ENCODE assay signal across 11 cellular contexts in the genomic region with DNA sequence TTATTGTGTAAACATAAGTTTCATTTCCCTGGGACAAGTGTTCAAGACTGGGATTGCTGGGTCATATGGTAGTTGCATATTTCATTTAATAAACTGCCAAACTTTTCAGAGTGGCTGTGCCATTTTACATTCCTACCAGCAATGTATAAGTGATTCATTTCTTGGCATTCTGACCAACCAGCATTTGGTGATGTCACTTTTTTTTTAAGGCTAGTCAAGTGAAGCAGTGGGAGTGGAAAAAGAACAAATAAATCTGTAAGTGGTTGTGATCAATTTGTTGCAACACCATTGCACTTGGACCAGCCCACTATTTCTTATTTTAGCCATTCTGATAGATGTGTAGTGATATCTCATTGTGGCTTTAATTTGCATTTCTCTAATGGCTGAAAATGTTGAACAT. TPM values are rescaled to one million over a fixed set of nuclear protein-coding genes. Genes with fewer than 3 reads are reported as not detected.
DNase-seq lines count a peak whose midpoint lies in the region; ATAC-seq and TF ChIP-seq lines count a peak whose summit lies in the region.
"Had no signal": no experiment of that assay in that cellular context is flagged by ENCODE, and none has a peak within 500 bp of the region (broad histone marks: within the 10 kb centered on the region; RNA-seq: fewer than 3 reads in every experiment).

No MANE protein-coding gene starts in this region.

- H4K20me1 ChIP-seq in SK-N-SH (ENCODE audit: insufficient read depth) = no peaks in the 10 kb centered on the region

- no peak overlapping the region for H3K4me3 Mint-ChIP-seq in HFFc6

- peak overlapping the region in 1 of 2 experiments; percentile 45; a peak in 2 of 4 replicates for H3K27ac ChIP-seq in SK-N-SH (ENCODE audit: low read depth in 2 of 2, low read length in 1 of 2)
- no peak overlapping the region for H3K27ac ChIP-seq in left ventricle myocardium inferior (replicated peaks)
- H3K27ac ChIP-seq: SK-N-MC had no signal

- no peaks in the 10 kb centered on the region for H3K27me3 ChIP-seq in SK-N-SH (ENCODE audit: insufficient read depth)
- H3K27me3 ChIP-seq in left ventricle myocardium inferior (ENCODE audit: low read depth) = no peaks in the 10 kb centered on the region

- intact Hi-C loops in left ventricle myocardium inferior (cut with micrococcal nuclease) (no loop called here), left colon (cut with DNase I, micrococcal nuclease) (no loop called here)

- CTCF ChIA-PET in SK-N-SH (lab: Yijun Ruan, JAX) = no interaction called here

- H3K4me2 ChIP-seq in SK-N-SH = no peak overlapping the region

- H3K4me1 ChIP-seq in SK-N-SH (ENCODE audit: control insufficient read depth in 1 of 2, insufficient read depth in 2 of 2, low read depth in 1 of 2, low read length in 1 of 2) (peaks cover 7 to 11% of the 10 kb centered on the region in 2 experiments; a peak in 3 of 4 replicates), left ventricle myocardium inferior (peaks cover 16% of the 10 kb centered on the region)

- TF ChIP-seq RAD21 in SK-N-SH (IDR thresholded peaks at IDR 0.05; ENCODE audit: low read length) = no peak

- H2AFZ ChIP-seq in SK-N-SH (ENCODE audit: low read depth) = no peak overlapping the region

- H3K36me3 ChIP-seq in SK-N-SH (replicated peaks in 1 of 2; ENCODE audit: control insufficient read depth in 1 of 2, insufficient read depth in 2 of 2, low read length in 1 of 2) (peaks cover 12 to 24% of the 10 kb centered on the region in 2 experiments), left ventricle myocardium inferior (peaks cover 25% of the 10 kb centered on the region)

- no peaks in the 10 kb centered on the region for H3K9me3 Mint-ChIP-seq in HFFc6

- peaks cover 11% of the 10 kb centered on the region for H3K36me3 Mint-ChIP-seq in HFFc6 (ENCODE audit: low read depth)

- POLR2A ChIA-PET in SK-N-SH (lab: Yijun Ruan, JAX) = no interaction called here

- peak; percentile 27 for TF ChIP-seq CTCF in HFFc6 (IDR thresholded peaks at IDR 0.05)
- TF ChIP-seq CTCF in SK-N-SH (IDR thresholded peaks at IDR 0.05) = peak; percentile 28
- TF ChIP-seq CTCF in left ventricle myocardium inferior (IDR thresholded peaks at IDR 0.05; ENCODE audit: borderline replicate concordance) = no peak

- ATAC-seq in GM21576 (IDR thresholded peaks at IDR 0.05; ENCODE audit: unreplicated experiment) (no peak), left colon (no peak), GM21786 (IDR thresholded peaks at IDR 0.05; ENCODE audit: unreplicated experiment) (no peak)

- DNase-seq in A172 (ENCODE audit: low spot score) (peak; percentile 87), HFFc6 (peak; percentile 90), SK-N-SH (no peak), fibroblast of peridontal ligament (ENCODE audit: extremely low read depth) (peak; percentile 99), left ventricle myocardium inferior (no peak), left colon (no peak)
- DNase-seq: activated CD8-positive, alpha-beta memory T cell treated with anti-CD3 and anti-CD28 coated beads, Interleukin-2, amount 50 U/mL, for 4 hours; NCI-H2081 treated with DMSO at 0.1 percent for 48 hours had no signal

- H3K79me2 ChIP-seq in SK-N-SH (ENCODE audit: insufficient read depth) = no peaks in the 10 kb centered on the region

- peaks cover 2% of the 10 kb centered on the region for H3K27me3 Mint-ChIP-seq in HFFc6 (ENCODE audit: insufficient read depth)

- no peak overlapping the region for H3K9ac ChIP-seq in SK-N-SH

- H3K4me3 ChIP-seq in SK-N-SH (ENCODE audit: low read depth in 2 of 2, low read length in 1 of 2) = no peak overlapping the region
- no peak overlapping the region for H3K4me3 ChIP-seq in left ventricle myocardium inferior
- H3K4me3 ChIP-seq: SK-N-MC had no signal

- peaks cover 38% of the 10 kb centered on the region for H3F3A ChIP-seq in SK-N-SH (replicated peaks; ENCODE audit: insufficient read depth)

- H3K27ac Mint-ChIP-seq in HFFc6 = peak overlapping the region; percentile 36

- H3K4me1 Mint-ChIP-seq in HFFc6 (ENCODE audit: low read depth) = peaks cover 52% of the 10 kb centered on the region

- TF ChIP-seq EP300 in SK-N-SH (IDR thresholded peaks at IDR 0.05; ENCODE audit: borderline replicate concordance in 1 of 2, low read depth in 1 of 2, low read length in 1 of 2) = no peak

- H3K9me3 ChIP-seq in SK-N-SH (no peaks in the 10 kb centered on the region), left ventricle myocardium inferior (replicated peaks) (no peaks in the 10 kb centered on the region)

- H3K9me2 ChIP-seq in SK-N-SH = no peaks in the 10 kb centered on the region

TF ChIP-seq in SK-N-SH, 30 proteins besides CTCF, POLR2A, EP300 and RAD21 (continues in another document):
- TF ChIP-seq, protein P1, sequence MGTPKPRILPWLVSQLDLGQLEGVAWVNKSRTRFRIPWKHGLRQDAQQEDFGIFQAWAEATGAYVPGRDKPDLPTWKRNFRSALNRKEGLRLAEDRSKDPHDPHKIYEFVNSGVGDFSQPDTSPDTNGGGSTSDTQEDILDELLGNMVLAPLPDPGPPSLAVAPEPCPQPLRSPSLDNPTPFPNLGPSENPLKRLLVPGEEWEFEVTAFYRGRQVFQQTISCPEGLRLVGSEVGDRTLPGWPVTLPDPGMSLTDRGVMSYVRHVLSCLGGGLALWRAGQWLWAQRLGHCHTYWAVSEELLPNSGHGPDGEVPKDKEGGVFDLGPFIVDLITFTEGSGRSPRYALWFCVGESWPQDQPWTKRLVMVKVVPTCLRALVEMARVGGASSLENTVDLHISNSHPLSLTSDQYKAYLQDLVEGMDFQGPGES (IDR thresholded peaks at IDR 0.05; ENCODE audit: low read depth, low read length) = no peak
- TF ChIP-seq, protein P2, sequence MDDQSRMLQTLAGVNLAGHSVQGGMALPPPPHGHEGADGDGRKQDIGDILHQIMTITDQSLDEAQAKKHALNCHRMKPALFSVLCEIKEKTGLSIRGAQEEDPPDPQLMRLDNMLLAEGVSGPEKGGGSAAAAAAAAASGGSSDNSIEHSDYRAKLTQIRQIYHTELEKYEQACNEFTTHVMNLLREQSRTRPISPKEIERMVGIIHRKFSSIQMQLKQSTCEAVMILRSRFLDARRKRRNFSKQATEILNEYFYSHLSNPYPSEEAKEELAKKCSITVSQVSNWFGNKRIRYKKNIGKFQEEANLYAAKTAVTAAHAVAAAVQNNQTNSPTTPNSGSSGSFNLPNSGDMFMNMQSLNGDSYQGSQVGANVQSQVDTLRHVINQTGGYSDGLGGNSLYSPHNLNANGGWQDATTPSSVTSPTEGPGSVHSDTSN (IDR thresholded peaks at IDR 0.05) = peak; percentile 51; the same call in 1 of the 2 replicates
- TF ChIP-seq, protein P3, sequence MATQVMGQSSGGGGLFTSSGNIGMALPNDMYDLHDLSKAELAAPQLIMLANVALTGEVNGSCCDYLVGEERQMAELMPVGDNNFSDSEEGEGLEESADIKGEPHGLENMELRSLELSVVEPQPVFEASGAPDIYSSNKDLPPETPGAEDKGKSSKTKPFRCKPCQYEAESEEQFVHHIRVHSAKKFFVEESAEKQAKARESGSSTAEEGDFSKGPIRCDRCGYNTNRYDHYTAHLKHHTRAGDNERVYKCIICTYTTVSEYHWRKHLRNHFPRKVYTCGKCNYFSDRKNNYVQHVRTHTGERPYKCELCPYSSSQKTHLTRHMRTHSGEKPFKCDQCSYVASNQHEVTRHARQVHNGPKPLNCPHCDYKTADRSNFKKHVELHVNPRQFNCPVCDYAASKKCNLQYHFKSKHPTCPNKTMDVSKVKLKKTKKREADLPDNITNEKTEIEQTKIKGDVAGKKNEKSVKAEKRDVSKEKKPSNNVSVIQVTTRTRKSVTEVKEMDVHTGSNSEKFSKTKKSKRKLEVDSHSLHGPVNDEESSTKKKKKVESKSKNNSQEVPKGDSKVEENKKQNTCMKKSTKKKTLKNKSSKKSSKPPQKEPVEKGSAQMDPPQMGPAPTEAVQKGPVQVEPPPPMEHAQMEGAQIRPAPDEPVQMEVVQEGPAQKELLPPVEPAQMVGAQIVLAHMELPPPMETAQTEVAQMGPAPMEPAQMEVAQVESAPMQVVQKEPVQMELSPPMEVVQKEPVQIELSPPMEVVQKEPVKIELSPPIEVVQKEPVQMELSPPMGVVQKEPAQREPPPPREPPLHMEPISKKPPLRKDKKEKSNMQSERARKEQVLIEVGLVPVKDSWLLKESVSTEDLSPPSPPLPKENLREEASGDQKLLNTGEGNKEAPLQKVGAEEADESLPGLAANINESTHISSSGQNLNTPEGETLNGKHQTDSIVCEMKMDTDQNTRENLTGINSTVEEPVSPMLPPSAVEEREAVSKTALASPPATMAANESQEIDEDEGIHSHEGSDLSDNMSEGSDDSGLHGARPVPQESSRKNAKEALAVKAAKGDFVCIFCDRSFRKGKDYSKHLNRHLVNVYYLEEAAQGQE (IDR thresholded peaks at IDR 0.05; ENCODE audit: low read depth, low read length) = no peak
- no peak for TF ChIP-seq FOXM1 (IDR thresholded peaks at IDR 0.05; ENCODE audit: low read depth)
- no peak for TF ChIP-seq TEAD4 (IDR thresholded peaks at IDR 0.05; ENCODE audit: borderline replicate concordance, insufficient read depth)
- no peak for TF ChIP-seq SIN3A (IDR thresholded peaks at IDR 0.05; ENCODE audit: borderline replicate concordance, low read depth, low read length)
- TF ChIP-seq JUND (IDR thresholded peaks at IDR 0.05) = peak; percentile 69
- TF ChIP-seq RFX5 (IDR thresholded peaks at IDR 0.05; ENCODE audit: low read length) = no peak
- TF ChIP-seq, protein P4, sequence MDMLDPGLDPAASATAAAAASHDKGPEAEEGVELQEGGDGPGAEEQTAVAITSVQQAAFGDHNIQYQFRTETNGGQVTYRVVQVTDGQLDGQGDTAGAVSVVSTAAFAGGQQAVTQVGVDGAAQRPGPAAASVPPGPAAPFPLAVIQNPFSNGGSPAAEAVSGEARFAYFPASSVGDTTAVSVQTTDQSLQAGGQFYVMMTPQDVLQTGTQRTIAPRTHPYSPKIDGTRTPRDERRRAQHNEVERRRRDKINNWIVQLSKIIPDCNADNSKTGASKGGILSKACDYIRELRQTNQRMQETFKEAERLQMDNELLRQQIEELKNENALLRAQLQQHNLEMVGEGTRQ (IDR thresholded peaks at IDR 0.05; ENCODE audit: borderline replicate concordance, low read depth, low read length) = no peak

RNA-seq across cellular contexts. Expression of a gene that starts 5.1 kb away (rescaled TPM):
- total RNA-seq in A172 (2014; rRNA removed; shearing (Covaris generic)) = 19.9 and 23.5 TPM in 2 replicates
- total RNA-seq in HFFc6 (2021; fragmentation: NEBNext Ultra II Directional; extraction: Animal tissue kit (Norgen Biotek cat#: 25700)) = 10 to 100 TPM; 26.9 to 43.2 (median 32.6) TPM
- 29.9 and 55.9 TPM in 2 replicates for polyA plus RNA-seq in SK-N-SH (2012; rRNA removed)
- 26.1 and 41.4 TPM in 2 replicates for polyA plus RNA-seq in SK-N-SH (2012; cell fraction: cytosol; rRNA removed)
- polyA plus RNA-seq in SK-N-SH (2012; cell fraction: nucleus; rRNA removed) = 29.5 and 43.9 TPM in 2 replicates
- 19.2 TPM for total RNA-seq in left ventricle myocardium inferior
- total RNA-seq in left colon = 10 to 100 TPM; 30.7 to 32.2 TPM

RNA-seq across cellular contexts. Expression of a gene that starts 37.0 kb away (rescaled TPM):
- 20.0 and 23.3 TPM in 2 replicates for total RNA-seq in A172 (2014; rRNA removed; shearing (Covaris generic))
- 10 to 100 TPM; 15.1 to 27.5 (median 17.6) TPM for total RNA-seq in HFFc6 (2021; fragmentation: NEBNext Ultra II Directional; extraction: Animal tissue kit (Norgen Biotek cat#: 25700))
- polyA plus RNA-seq in SK-N-SH (2012; rRNA removed) = 13.4 and 19.1 TPM in 2 replicates
- 17.1 and 17.9 TPM in 2 replicates for polyA plus RNA-seq in SK-N-SH (2012; cell fraction: cytosol; rRNA removed)
- 22.1 and 23.6 TPM in 2 replicates for polyA plus RNA-seq in SK-N-SH (2012; cell fraction: nucleus; rRNA removed)
- total RNA-seq in left ventricle myocardium inferior (11.7 TPM), left colon (10 to 100 TPM; 14.2 to 17.3 TPM)

Comparison
In these comparisons a context has a peak if more than half of its experiments do, and no peak if none do; other contexts are left out.
1. DNase-seq: peak in A172 (single experiment), HFFc6 (single experiment) and fibroblast of peridontal ligament (single experiment); none in SK-N-SH (single experiment), left ventricle myocardium inferior (single experiment) and left colon (0 of 2).